8 cellular contexts compared by ENCODE assay signal in genomic region chr19:18001837-18002345, GRCh38. TPM values are rescaled to one million over a fixed set of nuclear protein-coding genes. Genes with fewer than 3 reads are reported as not detected.
DNase-seq lines count a peak whose midpoint lies in the region; ATAC-seq, FAIRE-seq and TF ChIP-seq lines count a peak whose summit lies in the region.

No MANE protein-coding gene starts in this region.

- no peaks in the 10 kb centered on the region for H3K27me3 Mint-ChIP-seq in activated B cell treated with CpG ODN at 0.5 μM for 24 hours

- H3K4me3 Mint-ChIP-seq in activated B cell treated with CpG ODN at 0.5 μM for 24 hours: peak overlapping the region; percentile 92

- TF ChIP-seq POLR2A in spleen (IDR thresholded peaks at IDR 0.05): no peak

- ATAC-seq in activated B cell treated with CpG ODN at 0.5 μM for 24 hours (ENCODE audit: low read depth): no peak

- no peak for FAIRE-seq in GM19239 (lab: Jason Lieb, UNC)

- no peak for TF ChIP-seq CTCF in activated B cell treated with CpG ODN at 0.5 μM for 24 hours (IDR thresholded peaks at IDR 0.05)
- no peak for TF ChIP-seq CTCF in spleen (IDR thresholded peaks at IDR 0.05 in 8 of 11, conservative IDR thresholded peaks at IDR 0.05 in 3 of 11)

- intact Hi-C loops in activated B cell treated with CpG ODN at 0.5 μM for 24 hours (cut with micrococcal nuclease) (loop anchor here (1.0 to 10.0 kb wide), 6 partner anchors 54 to 247 kb away; partner anchors contain the start of gene FCHO1), spleen (cut with DNase I; ENCODE audit: low total_unique reads) (no loop called here)

- POLR2A ChIA-PET in activated B cell treated with CpG ODN at 0.5 μM for 24 hours (lab: Charles Lee): interaction anchor here (0.6 to 5.5 kb wide), 30 partner anchors 12 to 279 kb away, joined by 3 to 67 read pairs (median 6); partner anchors contain the start of genes CCDC124, IL12RB1, JAK3 and JUND

- H3K36me3 ChIP-seq in HAP-1 (replicated peaks): no peaks in the 10 kb centered on the region
- H3K36me3 ChIP-seq in spleen: peaks cover 0 to 33% (median 0%) of the 10 kb centered on the region in 6 donors

- H3K27ac ChIP-seq in spleen: peak overlapping the region; percentile 87 to 98 (median 94)

- DNase-seq in HAP-1 (ENCODE audit: low spot score in 2 of 2) (no peak), activated B cell treated with CpG ODN at 0.5 μM for 24 hours (no peak), spleen (no peak), AG08395 (ENCODE audit: low spot score) (no peak), COR-L47 (lab: John Stamatoyannopoulos, UW) (no peak), NCI-H1092 (lab: John Stamatoyannopoulos, UW) (no peak), GM19239 (ENCODE audit: insufficient read length, low spot score) (no peak)

- H3K4me1 Mint-ChIP-seq in activated B cell treated with CpG ODN at 0.5 μM for 24 hours: peaks cover 37% of the 10 kb centered on the region

- H3K27ac Mint-ChIP-seq in activated B cell treated with CpG ODN at 0.5 μM for 24 hours: peak overlapping the region; percentile 88

- CTCF ChIA-PET in activated B cell treated with CpG ODN at 0.5 μM for 24 hours (lab: Charles Lee): interaction anchor here (1.0 to 8.6 kb wide), 4 partner anchors 43 to 64 kb away, joined by 3 to 227 read pairs (median 4); no protein-coding TSS in a partner anchor

- 4 to 30% (median 19%) methylated on average over 4 to 12 of the region's 12 CpGs for WGBS in spleen, 5 donors

- H3K4me1 ChIP-seq in HAP-1: peaks cover 6% of the 10 kb centered on the region; the same call in 1 of the 2 replicates
- peaks cover 22 to 70% (median 45%) of the 10 kb centered on the region in 6 donors for H3K4me1 ChIP-seq in spleen

- peak overlapping the region; percentile 54 for H3K4me3 ChIP-seq in HAP-1
- H3K4me3 ChIP-seq in iPS-11a (ENCODE audit: low read depth, low read length): peak overlapping the region; percentile 50
- peak overlapping the region; percentile 62 to 94 (median 76) for H3K4me3 ChIP-seq in spleen

- H3K9me3 ChIP-seq in HAP-1 (no peaks in the 10 kb centered on the region; the same call in 1 of the 2 replicates), spleen (no peaks in the 10 kb centered on the region)

- peaks cover 13% of the 10 kb centered on the region for H3K36me3 Mint-ChIP-seq in activated B cell treated with CpG ODN at 0.5 μM for 24 hours (ENCODE audit: low read depth)

- in situ Hi-C loops in HAP-1 (cut with MboI; ENCODE audit: low sequenced_read_pairs): loop anchor here (5.0 kb wide), 1 partner anchor 60 kb away; no protein-coding TSS in a partner anchor

- no peaks in the 10 kb centered on the region for H3K27me3 ChIP-seq in HAP-1 (ENCODE audit: low read depth)
- no peaks in the 10 kb centered on the region for H3K27me3 ChIP-seq in spleen (replicated peaks in 1 of 7)

- H3K9me3 Mint-ChIP-seq in activated B cell treated with CpG ODN at 0.5 μM for 24 hours: no peaks in the 10 kb centered on the region

RNA-seq across cellular contexts. Expression of gene ARRDC2, which starts 6.1 kb away (rescaled TPM):
- total RNA-seq in activated B cell treated with CpG ODN at 0.5 μM for 24 hours: 147 and 168 TPM in 2 replicates
- 10 to 100 TPM; 46.0 to 64.6 (median 50.5) TPM for total RNA-seq in spleen
- 10 to 100 TPM; 61.5 to 70.4 (median 64.8) TPM for polyA plus RNA-seq in spleen

RNA-seq across cellular contexts. Expression of gene KCNN1, which starts 35.0 kb away (rescaled TPM):
- 0.17 TPM in 1 of 2 replicates, not detected in the other for total RNA-seq in activated B cell treated with CpG ODN at 0.5 μM for 24 hours
- total RNA-seq in spleen: not detected
- polyA plus RNA-seq in spleen: under 1 TPM; 0.03 to 0.10 (median 0.04) TPM
